Comparison of ENCODE assay signal across 1 cellular context in genomic region chr4:143202824-143203223, GRCh38.
TF ChIP-seq lines count a peak whose summit lies in the region.

No MANE protein-coding gene starts in this region.

TF ChIP-seq in GM23338, 12 proteins besides CTCF, POLR2A, EP300 and RAD21 (continued from another document):
- TF ChIP-seq, protein P1, sequence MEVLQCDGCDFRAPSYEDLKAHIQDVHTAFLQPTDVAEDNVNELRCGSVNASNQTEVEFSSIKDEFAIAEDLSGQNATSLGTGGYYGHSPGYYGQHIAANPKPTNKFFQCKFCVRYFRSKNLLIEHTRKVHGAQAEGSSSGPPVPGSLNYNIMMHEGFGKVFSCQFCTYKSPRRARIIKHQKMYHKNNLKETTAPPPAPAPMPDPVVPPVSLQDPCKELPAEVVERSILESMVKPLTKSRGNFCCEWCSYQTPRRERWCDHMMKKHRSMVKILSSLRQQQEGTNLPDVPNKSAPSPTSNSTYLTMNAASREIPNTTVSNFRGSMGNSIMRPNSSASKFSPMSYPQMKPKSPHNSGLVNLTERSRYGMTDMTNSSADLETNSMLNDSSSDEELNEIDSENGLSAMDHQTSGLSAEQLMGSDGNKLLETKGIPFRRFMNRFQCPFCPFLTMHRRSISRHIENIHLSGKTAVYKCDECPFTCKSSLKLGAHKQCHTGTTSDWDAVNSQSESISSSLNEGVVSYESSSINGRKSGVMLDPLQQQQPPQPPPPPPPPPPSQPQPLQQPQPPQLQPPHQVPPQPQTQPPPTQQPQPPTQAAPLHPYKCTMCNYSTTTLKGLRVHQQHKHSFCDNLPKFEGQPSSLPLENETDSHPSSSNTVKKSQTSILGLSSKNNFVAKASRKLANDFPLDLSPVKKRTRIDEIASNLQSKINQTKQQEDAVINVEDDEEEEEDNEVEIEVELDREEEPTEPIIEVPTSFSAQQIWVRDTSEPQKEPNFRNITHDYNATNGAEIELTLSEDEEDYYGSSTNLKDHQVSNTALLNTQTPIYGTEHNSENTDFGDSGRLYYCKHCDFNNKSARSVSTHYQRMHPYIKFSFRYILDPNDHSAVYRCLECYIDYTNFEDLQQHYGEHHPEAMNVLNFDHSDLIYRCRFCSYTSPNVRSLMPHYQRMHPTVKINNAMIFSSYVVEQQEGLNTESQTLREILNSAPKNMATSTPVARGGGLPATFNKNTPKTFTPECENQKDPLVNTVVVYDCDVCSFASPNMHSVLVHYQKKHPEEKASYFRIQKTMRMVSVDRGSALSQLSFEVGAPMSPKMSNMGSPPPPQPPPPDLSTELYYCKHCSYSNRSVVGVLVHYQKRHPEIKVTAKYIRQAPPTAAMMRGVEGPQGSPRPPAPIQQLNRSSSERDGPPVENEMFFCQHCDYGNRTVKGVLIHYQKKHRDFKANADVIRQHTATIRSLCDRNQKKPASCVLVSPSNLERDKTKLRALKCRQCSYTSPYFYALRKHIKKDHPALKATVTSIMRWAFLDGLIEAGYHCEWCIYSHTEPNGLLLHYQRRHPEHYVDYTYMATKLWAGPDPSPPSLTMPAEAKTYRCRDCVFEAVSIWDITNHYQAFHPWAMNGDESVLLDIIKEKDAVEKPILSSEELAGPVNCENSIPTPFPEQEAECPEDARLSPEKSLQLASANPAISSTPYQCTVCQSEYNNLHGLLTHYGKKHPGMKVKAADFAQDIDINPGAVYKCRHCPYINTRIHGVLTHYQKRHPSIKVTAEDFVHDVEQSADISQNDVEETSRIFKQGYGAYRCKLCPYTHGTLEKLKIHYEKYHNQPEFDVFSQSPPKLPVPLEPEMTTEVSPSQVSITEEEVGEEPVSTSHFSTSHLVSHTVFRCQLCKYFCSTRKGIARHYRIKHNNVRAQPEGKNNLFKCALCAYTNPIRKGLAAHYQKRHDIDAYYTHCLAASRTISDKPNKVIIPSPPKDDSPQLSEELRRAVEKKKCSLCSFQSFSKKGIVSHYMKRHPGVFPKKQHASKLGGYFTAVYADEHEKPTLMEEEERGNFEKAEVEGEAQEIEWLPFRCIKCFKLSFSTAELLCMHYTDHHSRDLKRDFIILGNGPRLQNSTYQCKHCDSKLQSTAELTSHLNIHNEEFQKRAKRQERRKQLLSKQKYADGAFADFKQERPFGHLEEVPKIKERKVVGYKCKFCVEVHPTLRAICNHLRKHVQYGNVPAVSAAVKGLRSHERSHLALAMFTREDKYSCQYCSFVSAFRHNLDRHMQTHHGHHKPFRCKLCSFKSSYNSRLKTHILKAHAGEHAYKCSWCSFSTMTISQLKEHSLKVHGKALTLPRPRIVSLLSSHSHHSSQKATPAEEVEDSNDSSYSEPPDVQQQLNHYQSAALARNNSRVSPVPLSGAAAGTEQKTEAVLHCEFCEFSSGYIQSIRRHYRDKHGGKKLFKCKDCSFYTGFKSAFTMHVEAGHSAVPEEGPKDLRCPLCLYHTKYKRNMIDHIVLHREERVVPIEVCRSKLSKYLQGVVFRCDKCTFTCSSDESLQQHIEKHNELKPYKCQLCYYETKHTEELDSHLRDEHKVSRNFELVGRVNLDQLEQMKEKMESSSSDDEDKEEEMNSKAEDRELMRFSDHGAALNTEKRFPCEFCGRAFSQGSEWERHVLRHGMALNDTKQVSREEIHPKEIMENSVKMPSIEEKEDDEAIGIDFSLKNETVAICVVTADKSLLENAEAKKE (CRISPR knock-in tag; IDR thresholded peaks at IDR 0.05), result no peak
- TF ChIP-seq JUNB (IDR thresholded peaks at IDR 0.05; ENCODE audit: unreplicated experiment), result no peak
